17 cellular contexts compared by ENCODE assay signal in the genomic region with DNA sequence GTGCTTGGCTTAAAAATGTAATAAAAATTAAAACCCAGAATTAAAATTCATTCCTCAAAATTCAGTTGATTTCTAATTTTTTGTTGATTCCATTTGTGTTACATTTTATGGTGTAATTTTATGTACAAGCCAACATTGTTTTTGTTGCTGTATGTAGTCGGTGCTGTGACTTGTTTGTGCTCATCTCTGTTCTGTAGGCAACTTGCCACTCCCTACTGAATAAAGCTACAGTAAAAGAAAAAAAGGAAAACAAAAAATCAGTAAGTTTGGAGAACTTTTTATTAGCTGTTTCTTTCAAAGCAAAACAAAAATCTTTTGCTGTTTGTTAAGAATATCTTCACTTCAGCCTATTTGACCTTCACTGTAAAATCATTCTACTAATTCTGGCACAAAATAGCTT. TPM values are rescaled to one million over a fixed set of nuclear protein-coding genes. Genes with fewer than 3 reads are reported as not detected.
DNase-seq lines count a peak whose midpoint lies in the region; ATAC-seq, FAIRE-seq and TF ChIP-seq lines count a peak whose summit lies in the region.
"Had no signal": no experiment of that assay in that cellular context is flagged by ENCODE, and none has a peak within 500 bp of the region (broad histone marks: within the 10 kb centered on the region; RNA-seq: fewer than 3 reads in every experiment).

No MANE protein-coding gene starts in this region.

- H3K27me3 ChIP-seq in GM12878 (replicated peaks in 1 of 2; ENCODE audit: control insufficient read depth in 2 of 2, insufficient read depth in 2 of 2, low read length in 1 of 2) (no peaks in the 10 kb centered on the region), heart right ventricle (no peaks in the 10 kb centered on the region), adrenal gland (no peaks in the 10 kb centered on the region)
- H3K27me3 ChIP-seq: BLaER1 treated with 17β-estradiol and CSF1 and Interleukin-3, amounts not matched to agents 10 nM and 100 nM had no signal

- no peaks in the 10 kb centered on the region for H3K27me3 Mint-ChIP-seq in stimulated activated naive CD8-positive, alpha-beta T cell treated with anti-CD3 and anti-CD28 coated beads, Interleukin-15, amount 100 ng/mL, for 72 hours
- H3K27me3 Mint-ChIP-seq: CD4-positive, CD25-positive, alpha-beta regulatory T cell had no signal

- H3K4me3 Mint-ChIP-seq in stimulated activated naive CD8-positive, alpha-beta T cell treated with anti-CD3 and anti-CD28 coated beads, Interleukin-15, amount 100 ng/mL, for 72 hours, result no peak overlapping the region
- H3K4me3 Mint-ChIP-seq: CD4-positive, CD25-positive, alpha-beta regulatory T cell had no signal

- no peak for TF ChIP-seq EP300 in GM12878 (IDR thresholded peaks at IDR 0.05; ENCODE audit: borderline replicate concordance in 1 of 2, control insufficient read depth in 1 of 2, low read depth in 2 of 2, low read length in 2 of 2)

- 100% methylated on average over 1 of the region's 1 CpG for WGBS in GM12878 (ENCODE audit: insufficient coverage, insufficient replicate concordance, low lambda C conversion rate, missing lambda C conversion rate)
- 91 to 95% methylated on average over 1 of the region's 1 CpG for WGBS in heart right ventricle, 2 donors
- 38 to 59% (median 53%) methylated on average over 1 of the region's 1 CpG for WGBS in adrenal gland, 4 donors

- DNase-seq in GM12878 (ENCODE audit: low read depth, low spot score) (no peak), medulla oblongata (ENCODE audit: extremely low spot score) (peak; percentile 41), NCI-H2107 (lab: John Stamatoyannopoulos, UW) (no peak), heart right ventricle (no peak), adrenal gland (no peak)
- DNase-seq in stimulated activated naive CD8-positive, alpha-beta T cell treated with anti-CD3 and anti-CD28 coated beads, Interleukin-15, amount 100 ng/mL, for 72 hours, result no peak
- DNase-seq: 8988T; ACHN; CD4-positive, CD25-positive, alpha-beta regulatory T cell; DMS53; HCEC 1CT had no signal

- POLR2A ChIA-PET in HEK293 (lab: Yijun Ruan, JAX), result no interaction called here
- POLR2A ChIA-PET in GM12878 (lab: Charles Lee), result interaction anchor here (0.6 to 1.0 kb wide), 2 partner anchors 11 to 58 kb away, joined by 3 to 4 read pairs; no protein-coding TSS in a partner anchor

- no TSS peak for BruUV-seq in GM12878 (replicated peaks; lab: Mats Ljungman, UMichigan)

- H3K4me1 ChIP-seq in HEK293 (ENCODE audit: control insufficient read depth, insufficient read depth, low read length), result peaks cover 5% of the 10 kb centered on the region; the same call in 1 of the 2 replicates
- peaks cover 35% of the 10 kb centered on the region for H3K4me1 ChIP-seq in GM12878 (ENCODE audit: control insufficient read depth, insufficient read depth, low read length)
- peaks cover 0 to 31% (median 21%) of the 10 kb centered on the region in 9 donors for H3K4me1 ChIP-seq in heart right ventricle
- peaks cover 3 to 27% of the 10 kb centered on the region in 2 donors for H3K4me1 ChIP-seq in adrenal gland (replicated peaks in 1 of 2)

- SMC1A ChIA-PET in GM12878 (lab: Charles Lee; ENCODE audit: uncharacterized antibody, unreplicated experiment), result interaction anchor here (0.6 to 2.9 kb wide), 12 partner anchors 8 to 120 kb away, joined by 3 to 13 read pairs (median 6); no protein-coding TSS in a partner anchor

- H3K4me1 Mint-ChIP-seq in stimulated activated naive CD8-positive, alpha-beta T cell treated with anti-CD3 and anti-CD28 coated beads, Interleukin-15, amount 100 ng/mL, for 72 hours, result no peaks in the 10 kb centered on the region

- intact Hi-C loops in GM12878 (cut with micrococcal nuclease; ENCODE audit: unreplicated experiment) (no loop called here), heart right ventricle (cut with DNase I) (no loop called here), adrenal gland (cut with DNase I) (no loop called here)

- in situ Hi-C loops in GM12878 (cut with MboI), result no loop called here

- ATAC-seq in GM12878 (no peak), heart right ventricle (no peak)
- ATAC-seq in stimulated activated naive CD8-positive, alpha-beta T cell treated with anti-CD3 and anti-CD28 coated beads, Interleukin-15, amount 100 ng/mL, for 72 hours, result no peak

- FAIRE-seq in A204.1 (lab: Jason Lieb, UNC) (peak; percentile 19), GM12878 (lab: Jason Lieb, UNC) (no peak)
- FAIRE-seq: GM12891 had no signal

- H3K9me3 ChIP-seq in HEK293 (ENCODE audit: control insufficient read depth, insufficient read depth, low read depth, low read length) (no peaks in the 10 kb centered on the region), GM12878 (replicated peaks; ENCODE audit: control insufficient read depth, insufficient read depth, low read length) (no peaks in the 10 kb centered on the region), heart right ventricle (no peaks in the 10 kb centered on the region), adrenal gland (replicated peaks in 1 of 3) (no peaks in the 10 kb centered on the region)
- H3K9me3 ChIP-seq: BLaER1 treated with 17β-estradiol and CSF1 and Interleukin-3, amounts not matched to agents 10 nM and 100 nM had no signal

- no peaks in the 10 kb centered on the region for H3K79me2 ChIP-seq in GM12878 (ENCODE audit: control insufficient read depth, insufficient read depth, low read length)

- no peaks in the 10 kb centered on the region for H3K9me3 Mint-ChIP-seq in stimulated activated naive CD8-positive, alpha-beta T cell treated with anti-CD3 and anti-CD28 coated beads, Interleukin-15, amount 100 ng/mL, for 72 hours
- H3K9me3 Mint-ChIP-seq: CD4-positive, CD25-positive, alpha-beta regulatory T cell had no signal

- H3K9ac ChIP-seq in GM12878 (ENCODE audit: control insufficient read depth, insufficient read depth, low read length), result no peak overlapping the region
- H3K9ac ChIP-seq: BLaER1 treated with 17β-estradiol and CSF1 and Interleukin-3, amounts not matched to agents 10 nM and 100 nM had no signal

- CTCF ChIA-PET in HEK293 (lab: Yijun Ruan, JAX) (interaction anchor here (1.2 to 1.4 kb wide), 2 partner anchors 13 to 125 kb away, joined by 4 read pairs; no protein-coding TSS in a partner anchor), GM12878 (lab: Yijun Ruan, JAX) (interaction anchor here (3.6 kb wide), 1 partner anchor 120 kb away, joined by 19 read pairs; no protein-coding TSS in a partner anchor)

- TF ChIP-seq RAD21 in GM12878 (IDR thresholded peaks at IDR 0.05; ENCODE audit: insufficient read depth, low read depth, low read length), result no peak

- no peak overlapping the region for H3K27ac ChIP-seq in HEK293 (ENCODE audit: extremely low read depth, low read depth, low read length)
- peak overlapping the region; percentile 45; the same call in 1 of the 2 replicates for H3K27ac ChIP-seq in GM12878 (ENCODE audit: control insufficient read depth, insufficient read depth)
- H3K27ac ChIP-seq in heart right ventricle, result no peak overlapping the region
- peak overlapping the region in 1 of 5 donors; percentile 15 for H3K27ac ChIP-seq in adrenal gland
- H3K27ac ChIP-seq: BLaER1 treated with 17β-estradiol and CSF1 and Interleukin-3, amounts not matched to agents 10 nM and 100 nM had no signal

- H3K4me2 ChIP-seq in GM12878 (ENCODE audit: control insufficient read depth, insufficient read depth), result no peak overlapping the region
- H3K4me2 ChIP-seq: BLaER1 treated with 17β-estradiol and CSF1 and Interleukin-3, amounts not matched to agents 10 nM and 100 nM had no signal

- TF ChIP-seq POLR2A in GM12878 (IDR thresholded peaks at IDR 0.05; ENCODE audit: low read depth, low read length), result no peak
- TF ChIP-seq POLR2A in adrenal gland (IDR thresholded peaks at IDR 0.05), result no peak

- H4K20me1 ChIP-seq in GM12878 (ENCODE audit: control insufficient read depth, insufficient read depth), result no peaks in the 10 kb centered on the region
- H4K20me1 ChIP-seq: BLaER1 treated with 17β-estradiol and CSF1 and Interleukin-3, amounts not matched to agents 10 nM and 100 nM had no signal

- H3K4me3 ChIP-seq in HEK293 (ENCODE audit: low read depth, low read length), result no peak overlapping the region
- no peak overlapping the region for H3K4me3 ChIP-seq in GM12878
- no peak overlapping the region for H3K4me3 ChIP-seq in heart right ventricle
- H3K4me3 ChIP-seq in adrenal gland, result no peak overlapping the region
- H3K4me3 ChIP-seq: BLaER1 treated with 17β-estradiol and CSF1 and Interleukin-3, amounts not matched to agents 10 nM and 100 nM had no signal

- no peak for TF ChIP-seq CTCF in HEK293 (tag by site-specific recombination; IDR thresholded peaks at IDR 0.05)
- no peak for TF ChIP-seq CTCF in GM12878 (IDR thresholded peaks at IDR 0.05 in 2 of 3, conservative IDR thresholded peaks at IDR 0.05 in 1 of 3; ENCODE audit: control insufficient read depth in 2 of 3, extremely low read depth in 1 of 3, insufficient read depth in 1 of 3, low read depth in 3 of 3, low read length in 3 of 3)
- TF ChIP-seq CTCF in heart right ventricle (IDR thresholded peaks at IDR 0.05), result no peak
- TF ChIP-seq CTCF in adrenal gland (IDR thresholded peaks at IDR 0.05), result no peak

- H2AFZ ChIP-seq in GM12878 (ENCODE audit: control insufficient read depth, low read depth, low read length), result no peak overlapping the region

- H3K27ac Mint-ChIP-seq in stimulated activated naive CD8-positive, alpha-beta T cell treated with anti-CD3 and anti-CD28 coated beads, Interleukin-15, amount 100 ng/mL, for 72 hours, result no peak overlapping the region
- H3K27ac Mint-ChIP-seq: CD4-positive, CD25-positive, alpha-beta regulatory T cell had no signal

- H3K36me3 ChIP-seq in HEK293 (ENCODE audit: control insufficient read depth in 2 of 2, insufficient read depth in 1 of 2, low read length in 2 of 2) (peaks cover 10 to 12% of the 10 kb centered on the region in 2 experiments), GM12878 (ENCODE audit: control insufficient read depth in 2 of 2, insufficient read depth in 2 of 2, low read length in 1 of 2) (peaks cover 0 to 4% of the 10 kb centered on the region in 2 experiments; a peak in 1 of 4 replicates), heart right ventricle (peaks cover 0 to 46% (median 0%) of the 10 kb centered on the region in 9 donors), adrenal gland (replicated peaks in 1 of 2) (no peaks in the 10 kb centered on the region)

- RAD21 ChIA-PET in GM12878 (lab: Charles Lee; ENCODE audit: unreplicated experiment), result interaction anchor here (1.0 to 1.5 kb wide), 3 partner anchors 32 to 129 kb away, joined by 3 to 4 read pairs (median 3); no protein-coding TSS in a partner anchor

RNA-seq across cellular contexts. Expression of a gene that starts 44.3 kb away (rescaled TPM):
- 0.51 and 0.54 TPM in 2 replicates for total RNA-seq in GM12878 (2013; cell fraction: nucleolus; rRNA removed)
- total RNA-seq in GM12878 (2014; rRNA removed) (0.23 and 0.27 TPM in 2 replicates), GM12878 (2014; rRNA removed; fragmentation: Illumina TruSeq; extraction: Trizol) (0.09 TPM in 2 replicates), GM12878 (2021) (0.18 TPM in 1 of 2 replicates, not detected in the other), heart right ventricle (under 1 TPM in 3 of 10 donors, not detected in 7; 0.36 to 0.77 (median 0.75) TPM), adrenal gland (under 1 TPM in 2 of 8 donors, not detected in 6; 0.20 to 0.28 TPM)
- polyA plus RNA-seq in GM12878 (2011; ENCODE audit: low read depth), result 0.54 TPM
- polyA plus RNA-seq in GM12878 (2011; rRNA removed) (0.30 and 0.40 TPM in 2 replicates), GM12878 (2014; fragmentation: Illumina TruSeq; extraction: Trizol) (0.17 and 0.37 TPM in 2 replicates), GM12878 (2014; fragmentation: Nextera tagmentation; extraction: Ambion mirVana) (under 1 TPM; 0.20 to 0.53 TPM), GM12878 (2014; rRNA removed) (0.14 and 0.37 TPM in 2 replicates), GM12878 (2016; fragmentation: Nextera tagmentation; extraction: Ambion mirVana) (under 1 TPM; 0.55 to 0.96 TPM), heart right ventricle (under 1 TPM; 0.07 to 0.22 TPM), adrenal gland (under 1 TPM; 0.48 to 0.54 (median 0.49) TPM)
- polyA plus RNA-seq in GM12878 (2011; cell fraction: cytosol; rRNA removed), result 0.09 and 0.13 TPM in 2 replicates
- polyA plus RNA-seq in GM12878 (2011; cell fraction: nucleus; rRNA removed), result 0.58 and 0.72 TPM in 2 replicates
- polyA plus RNA-seq in GM12878 (2012), result 0.83 and 0.86 TPM in 2 replicates
- 0.15 and 0.22 TPM in 2 replicates for polyA minus RNA-seq in GM12878 (2011; rRNA and poly(A)+ RNA removed)
- polyA minus RNA-seq in GM12878 (2011; cell fraction: cytosol; rRNA and poly(A)+ RNA removed), result not detected in 2 replicates
- 0.36 and 0.48 TPM in 2 replicates for polyA minus RNA-seq in GM12878 (2011; cell fraction: nucleus; rRNA and poly(A)+ RNA removed)
- total RNA-seq: H4, HT-29 had no signal
